ENCODE assay signal across 29 cellular contexts in the genomic region with DNA sequence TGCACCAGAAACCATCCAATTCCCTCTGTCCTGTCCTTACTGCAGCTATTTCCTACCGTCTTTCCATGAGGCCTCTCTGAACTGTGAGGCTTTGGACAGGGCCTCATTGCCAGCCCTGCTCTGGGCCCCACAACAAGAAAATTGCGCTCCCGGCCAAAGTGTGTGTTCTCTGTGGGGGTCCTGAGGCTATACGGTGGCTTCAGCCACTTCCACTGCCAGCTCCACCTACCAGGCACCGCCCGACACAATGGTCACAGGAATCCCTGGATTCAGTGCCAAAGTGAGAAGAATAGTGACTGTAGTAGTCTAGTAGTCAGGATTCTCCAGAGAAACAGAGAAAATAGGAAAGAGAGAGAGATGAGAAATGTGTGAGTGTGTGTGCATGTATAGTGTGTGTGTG.
A peak's percentile ranks its signal among the peaks of the same experiment; 100 is the strongest.
DNase-seq lines count a peak whose midpoint lies in the region; ATAC-seq and TF ChIP-seq lines count a peak whose summit lies in the region.
"Had no signal": no experiment of that assay in that cellular context is flagged by ENCODE, and none has a peak within 500 bp of the region (broad histone marks: within the 10 kb centered on the region; RNA-seq: fewer than 3 reads in every experiment).

No MANE protein-coding gene starts in this region.

- H3K79me2 ChIP-seq in neural progenitor cell (ENCODE audit: low read depth): no peaks in the 10 kb centered on the region

- H3K27me3 Mint-ChIP-seq in neural progenitor cell (ENCODE audit: insufficient read depth, low read depth): peaks cover 13% of the 10 kb centered on the region
- H3K27me3 Mint-ChIP-seq: brain had no signal

- TF ChIP-seq RAD21 in Ishikawa (IDR thresholded peaks at IDR 0.05; ENCODE audit: low read depth): 0 out of 2 replicates have a peak, but pooled peaks have one; percentile 3

- H3K36me3 Mint-ChIP-seq in neural progenitor cell: no peaks in the 10 kb centered on the region
- H3K36me3 Mint-ChIP-seq: brain had no signal

- H3F3A ChIP-seq in neural progenitor cell (ENCODE audit: low read depth): no peaks in the 10 kb centered on the region

- H3K4me3 ChIP-seq in left ventricle myocardium inferior (no peak overlapping the region), neural progenitor cell (no peak overlapping the region)
- H3K4me3 ChIP-seq: lung, prostate gland, skin epidermis, transverse colon had no signal

- peak; percentile 53; the same call in 1 of the 2 replicates for TF ChIP-seq EP300 in Ishikawa (IDR thresholded peaks at IDR 0.05; ENCODE audit: borderline replicate concordance)

- no peak overlapping the region for H2AFZ ChIP-seq in neural progenitor cell (replicated peaks)

- intact Hi-C loops in left ventricle myocardium inferior (cut with micrococcal nuclease): no loop called here

- no peak for DNase-seq in left ventricle myocardium inferior
- peak; percentile 4 for DNase-seq in neural progenitor cell (ENCODE audit: low spot score)
- DNase-seq in nucleus accumbens (lab: John Stamatoyannopoulos, UW): no peak
- DNase-seq in NCI-H2171 treated with DMSO at 0.1 percent for 48 hours (lab: John Stamatoyannopoulos, UW): no peak
- DNase-seq: ACHN; activated CD4-positive, alpha-beta T cell treated with anti-CD3 and anti-CD28 coated beads, Interleukin-2, amount 10 ng/mL, durations not matched to agents 7 days and 5 days; activated T-cell treated with anti-CD3 and anti-CD28 coated beads, Interleukin-2, amount 50 U/mL, for 4 hours; BE2C; Caco-2; DMS79; GDM1; islet precursor cell; KG1; MM.1S; NCI-H1417; NCI-H2081; NCI-H446 treated with DMSO at 0.1 percent for 48 hours; stimulated activated CD8-positive, alpha-beta memory T cell treated with anti-CD3 and anti-CD28 coated beads, Interleukin-4, amount 100 ng/mL, for 48 hours; stimulated activated naive CD8-positive, alpha-beta T cell treated with anti-CD3 and anti-CD28 coated beads, Interleukin-15, amount 100 ng/mL, for 72 hours; transverse colon had no signal

- H4K20me1 ChIP-seq in neural progenitor cell (ENCODE audit: low read depth): no peaks in the 10 kb centered on the region

- H3K27me3 ChIP-seq in left ventricle myocardium inferior (ENCODE audit: low read depth) (no peaks in the 10 kb centered on the region), neural progenitor cell (no peaks in the 10 kb centered on the region)
- H3K27me3 ChIP-seq: BE2C, transverse colon had no signal

- H3K4me2 ChIP-seq in neural progenitor cell: no peak overlapping the region

- H3K36me3 ChIP-seq in left ventricle myocardium inferior: no peaks in the 10 kb centered on the region
- no peaks in the 10 kb centered on the region for H3K36me3 ChIP-seq in neural progenitor cell
- H3K36me3 ChIP-seq: BE2C, prostate gland, transverse colon had no signal

- H3K4me3 Mint-ChIP-seq in neural progenitor cell: no peak overlapping the region
- H3K4me3 Mint-ChIP-seq: activated CD4-positive, alpha-beta T cell treated with anti-CD3 and anti-CD28 coated beads, Interleukin-2, amount 10 ng/mL, durations not matched to agents 7 days and 5 days; activated T-cell treated with anti-CD3 and anti-CD28 coated beads, Interleukin-2, amount 50 U/mL, for 4 hours; brain; neural crest cell; stimulated activated naive CD8-positive, alpha-beta T cell treated with anti-CD3 and anti-CD28 coated beads, Interleukin-15, amount 100 ng/mL, for 72 hours had no signal

- TF ChIP-seq CTCF in 22Rv1 (IDR thresholded peaks at IDR 0.05) (no peak), left ventricle myocardium inferior (IDR thresholded peaks at IDR 0.05; ENCODE audit: borderline replicate concordance) (no peak), neural progenitor cell (IDR thresholded peaks at IDR 0.05) (no peak)

- peaks cover 25% of the 10 kb centered on the region for H3K4me1 Mint-ChIP-seq in neural progenitor cell
- H3K4me1 Mint-ChIP-seq: stimulated activated naive CD8-positive, alpha-beta T cell treated with anti-CD3 and anti-CD28 coated beads, Interleukin-15, amount 100 ng/mL, for 72 hours had no signal

- peak overlapping the region; percentile 27 for H3K27ac Mint-ChIP-seq in neural progenitor cell
- H3K27ac Mint-ChIP-seq: activated CD4-positive, alpha-beta T cell treated with anti-CD3 and anti-CD28 coated beads, Interleukin-2, amount 10 ng/mL, durations not matched to agents 7 days and 5 days; stimulated activated naive CD8-positive, alpha-beta T cell treated with anti-CD3 and anti-CD28 coated beads, Interleukin-15, amount 100 ng/mL, for 72 hours had no signal

- H3K27ac ChIP-seq in 22Rv1 (peak overlapping the region; percentile 55), left ventricle myocardium inferior (replicated peaks) (peak overlapping the region; percentile 75), neural progenitor cell (no peak overlapping the region)

- no peaks in the 10 kb centered on the region for H3K9me3 ChIP-seq in left ventricle myocardium inferior (replicated peaks)
- no peaks in the 10 kb centered on the region for H3K9me3 ChIP-seq in neural progenitor cell (ENCODE audit: low read depth)
- H3K9me3 ChIP-seq: BE2C, Caco-2, prostate gland, transverse colon had no signal

- peaks cover 5% of the 10 kb centered on the region for H3K9me3 Mint-ChIP-seq in neural progenitor cell
- H3K9me3 Mint-ChIP-seq: activated T-cell treated with anti-CD3 and anti-CD28 coated beads, Interleukin-2, amount 50 U/mL, for 4 hours; brain; stimulated activated naive CD8-positive, alpha-beta T cell treated with anti-CD3 and anti-CD28 coated beads, Interleukin-15, amount 100 ng/mL, for 72 hours had no signal

- H3K4me1 ChIP-seq in left ventricle myocardium inferior: peaks cover 45% of the 10 kb centered on the region
- no peaks in the 10 kb centered on the region for H3K4me1 ChIP-seq in neural progenitor cell
- H3K4me1 ChIP-seq: BE2C, Caco-2 had no signal

- H3K9ac ChIP-seq in neural progenitor cell: no peak overlapping the region

- ATAC-seq in GM21717 (IDR thresholded peaks at IDR 0.05; ENCODE audit: unreplicated experiment) (no peak), HG03175 (IDR thresholded peaks at IDR 0.05; ENCODE audit: unreplicated experiment) (no peak)
- ATAC-seq: activated T-cell treated with anti-CD3 and anti-CD28 coated beads, Interleukin-2, amount 50 U/mL, for 4 hours; stimulated activated naive CD8-positive, alpha-beta T cell treated with anti-CD3 and anti-CD28 coated beads, Interleukin-15, amount 100 ng/mL, for 72 hours had no signal

TF ChIP-seq in Ishikawa, 13 proteins besides CTCF, POLR2A, EP300 and RAD21:
- TF ChIP-seq NFIC (IDR thresholded peaks at IDR 0.05) (peak; percentile 72), TEAD4 (IDR thresholded peaks at IDR 0.05) (no peak), MAX (IDR thresholded peaks at IDR 0.05) (0 out of 2 replicates have a peak, but pooled peaks have one; percentile 31), USF1 (IDR thresholded peaks at IDR 0.05) (no peak)
TF ChIP-seq in Ishikawa: peak in this region for 2.
